ENCODE assay signal across 21 cellular contexts in the genomic region with DNA sequence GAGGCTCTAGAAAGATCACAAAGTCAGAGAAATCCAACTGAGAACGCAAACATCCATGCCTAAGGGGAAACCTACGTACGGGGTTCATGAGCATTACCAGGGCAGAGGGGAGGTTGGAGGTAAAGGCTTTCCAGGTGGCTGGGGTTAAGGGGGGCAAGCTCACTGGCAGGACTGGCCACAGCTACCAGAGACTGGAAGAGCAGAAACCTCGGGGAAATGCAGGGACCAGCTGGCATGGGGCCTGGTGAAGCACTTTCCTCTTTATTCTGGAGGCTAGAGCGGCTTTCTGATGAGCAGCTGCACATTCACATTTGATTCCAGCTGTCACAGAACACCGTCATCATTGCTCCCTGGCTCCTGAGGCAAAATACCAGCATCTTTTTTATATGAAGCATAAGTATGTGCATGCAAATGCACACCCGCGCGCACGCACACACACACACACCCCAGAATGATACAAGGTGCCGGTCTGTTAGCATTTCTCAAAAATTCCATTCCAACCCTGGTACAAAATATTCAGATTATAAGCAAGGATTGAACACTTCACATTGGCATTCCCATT. TPM values are rescaled to one million over a fixed set of nuclear protein-coding genes. Genes with fewer than 3 reads are reported as not detected.
DNase-seq lines count a peak whose midpoint lies in the region; ATAC-seq and TF ChIP-seq lines count a peak whose summit lies in the region.
"Had no signal": no experiment of that assay in that cellular context is flagged by ENCODE, and none has a peak within 500 bp of the region (broad histone marks: within the 10 kb centered on the region; RNA-seq: fewer than 3 reads in every experiment).

No MANE protein-coding gene starts in this region.

- H3K4me1 Mint-ChIP-seq in GM23338 (peaks cover 11% of the 10 kb centered on the region; the same call in 2 of the 3 replicates), brain (peaks cover 55% of the 10 kb centered on the region), nephron progenitor cell (peaks cover 49% of the 10 kb centered on the region)
- H3K4me1 Mint-ChIP-seq in activated naive CD8-positive, alpha-beta T cell treated with anti-CD3 and anti-CD28 coated beads, Interleukin-2, amount 50 U/mL, for 24 hours: no peaks in the 10 kb centered on the region
- H3K4me1 Mint-ChIP-seq: IgD-negative memory B cell had no signal

- H3K27me3 ChIP-seq in GM23338 (ENCODE audit: insufficient read depth): no peaks in the 10 kb centered on the region

- H3K4me3 ChIP-seq in GM23338: no peak overlapping the region
- H3K4me3 ChIP-seq: PC-9, SK-N-MC had no signal

- H3K36me3 Mint-ChIP-seq in GM23338 (ENCODE audit: low read depth): no peaks in the 10 kb centered on the region
- H3K36me3 Mint-ChIP-seq in brain: no peaks in the 10 kb centered on the region
- no peaks in the 10 kb centered on the region for H3K36me3 Mint-ChIP-seq in nephron progenitor cell (ENCODE audit: low read depth)
- H3K36me3 Mint-ChIP-seq in activated naive CD8-positive, alpha-beta T cell treated with anti-CD3 and anti-CD28 coated beads, Interleukin-2, amount 50 U/mL, for 24 hours (ENCODE audit: low read depth): no peaks in the 10 kb centered on the region
- H3K36me3 Mint-ChIP-seq: CD14-positive monocyte, IgD-negative memory B cell had no signal

- no peaks in the 10 kb centered on the region for H4K20me1 ChIP-seq in GM23338 (replicated peaks; ENCODE audit: insufficient read depth)

- H2AFZ ChIP-seq in GM23338: 0 out of 2 replicates have a peak overlapping the region, but pooled peaks have one; percentile 14
- H2AFZ ChIP-seq: PC-9 had no signal

- no peak overlapping the region for H3K27ac ChIP-seq in GM23338 (ENCODE audit: low read depth)
- H3K27ac ChIP-seq: PC-9, SK-N-MC had no signal

- H3K27ac Mint-ChIP-seq in GM23338 (no peak overlapping the region), brain (peak overlapping the region in 3 of 5 experiments; percentile 21 to 85 (median 81)), nephron progenitor cell (peak overlapping the region; percentile 32)
- no peak overlapping the region for H3K27ac Mint-ChIP-seq in activated naive CD8-positive, alpha-beta T cell treated with anti-CD3 and anti-CD28 coated beads, Interleukin-2, amount 50 U/mL, for 24 hours
- H3K27ac Mint-ChIP-seq: CD14-positive monocyte, IgD-negative memory B cell had no signal

- peaks cover under 1% of the 10 kb centered on the region; the same call in 1 of the 2 replicates for H3K4me1 ChIP-seq in GM23338 (ENCODE audit: insufficient read depth)

- no peaks in the 10 kb centered on the region for H3K36me3 ChIP-seq in GM23338 (ENCODE audit: insufficient read depth)

- no peaks in the 10 kb centered on the region for H3F3A ChIP-seq in GM23338 (replicated peaks; ENCODE audit: low read depth)

- no peak overlapping the region for H3K4me3 Mint-ChIP-seq in GM23338
- H3K4me3 Mint-ChIP-seq in brain: no peak overlapping the region
- H3K4me3 Mint-ChIP-seq in nephron progenitor cell: no peak overlapping the region
- no peak overlapping the region for H3K4me3 Mint-ChIP-seq in activated naive CD8-positive, alpha-beta T cell treated with anti-CD3 and anti-CD28 coated beads, Interleukin-2, amount 50 U/mL, for 24 hours
- H3K4me3 Mint-ChIP-seq: CD14-positive monocyte, IgD-negative memory B cell had no signal

- no peaks in the 10 kb centered on the region for H3K9me2 ChIP-seq in GM23338 (ENCODE audit: insufficient read depth)

- no peaks in the 10 kb centered on the region for H3K9me3 Mint-ChIP-seq in GM23338
- no peaks in the 10 kb centered on the region for H3K9me3 Mint-ChIP-seq in brain
- H3K9me3 Mint-ChIP-seq in nephron progenitor cell: no peaks in the 10 kb centered on the region
- no peaks in the 10 kb centered on the region for H3K9me3 Mint-ChIP-seq in activated naive CD8-positive, alpha-beta T cell treated with anti-CD3 and anti-CD28 coated beads, Interleukin-2, amount 50 U/mL, for 24 hours
- H3K9me3 Mint-ChIP-seq: CD14-positive monocyte had no signal

- peaks cover 1% of the 10 kb centered on the region for H3K27me3 Mint-ChIP-seq in GM23338 (ENCODE audit: insufficient read depth, low read depth, poor library complexity)
- no peaks in the 10 kb centered on the region for H3K27me3 Mint-ChIP-seq in brain
- H3K27me3 Mint-ChIP-seq in nephron progenitor cell (ENCODE audit: low read depth, poor library complexity): peaks cover 11% of the 10 kb centered on the region
- H3K27me3 Mint-ChIP-seq in activated naive CD8-positive, alpha-beta T cell treated with anti-CD3 and anti-CD28 coated beads, Interleukin-2, amount 50 U/mL, for 24 hours: no peaks in the 10 kb centered on the region
- H3K27me3 Mint-ChIP-seq: IgD-negative memory B cell had no signal

- TF ChIP-seq CTCF in GM23338 (conservative IDR thresholded peaks at IDR 0.05; ENCODE audit: low read depth in 2 of 2) (no peak), brain (conservative IDR thresholded peaks at IDR 0.05) (no peak), nephron progenitor cell (IDR thresholded peaks at IDR 0.05) (no peak)

- H3K4me2 ChIP-seq in GM23338: no peak overlapping the region
- H3K4me2 ChIP-seq: PC-9 had no signal

- DNase-seq in GM23338 (ENCODE audit: low spot score) (no peak), NCI-H1694 treated with DMSO at 0.1 percent for 48 hours (lab: John Stamatoyannopoulos, UW) (peak; percentile 1), nephron progenitor cell (no peak), DMS79 treated with DMSO at 0.1 percent for 48 hours (lab: John Stamatoyannopoulos, UW) (no peak), NOMO-1 (lab: John Stamatoyannopoulos, UW; ENCODE audit: unreplicated experiment in 2 of 2) (no peak)
- DNase-seq in activated naive CD8-positive, alpha-beta T cell treated with anti-CD3 and anti-CD28 coated beads, Interleukin-2, amount 50 U/mL, for 24 hours: no peak
- DNase-seq in activated T-cell treated with anti-CD3 and anti-CD28 coated beads, Interleukin-2, amount 50 U/mL, for 48 hours: no peak
- DNase-seq: COR-L47; HCEC 1CT; NCI-H1417 treated with DMSO at 0.1 percent for 48 hours; NCI-H2081; NCI-H446; NK-92 treated with Interleukin-12 subunit alpha and Interleukin-12 subunit beta, amount 100 ng/mL, for 24 hours; PC-9 had no signal

- no peaks in the 10 kb centered on the region for H3K79me2 ChIP-seq in GM23338 (replicated peaks; ENCODE audit: insufficient read depth)

- no peak for ATAC-seq in GM23338
- no peak for ATAC-seq in activated naive CD8-positive, alpha-beta T cell treated with anti-CD3 and anti-CD28 coated beads, Interleukin-2, amount 50 U/mL, for 24 hours

TF ChIP-seq in GM23338, 12 proteins besides CTCF, POLR2A, EP300 and RAD21 (continues in another document):
- TF ChIP-seq JUNB (IDR thresholded peaks at IDR 0.05; ENCODE audit: unreplicated experiment): no peak
- TF ChIP-seq, protein P1, sequence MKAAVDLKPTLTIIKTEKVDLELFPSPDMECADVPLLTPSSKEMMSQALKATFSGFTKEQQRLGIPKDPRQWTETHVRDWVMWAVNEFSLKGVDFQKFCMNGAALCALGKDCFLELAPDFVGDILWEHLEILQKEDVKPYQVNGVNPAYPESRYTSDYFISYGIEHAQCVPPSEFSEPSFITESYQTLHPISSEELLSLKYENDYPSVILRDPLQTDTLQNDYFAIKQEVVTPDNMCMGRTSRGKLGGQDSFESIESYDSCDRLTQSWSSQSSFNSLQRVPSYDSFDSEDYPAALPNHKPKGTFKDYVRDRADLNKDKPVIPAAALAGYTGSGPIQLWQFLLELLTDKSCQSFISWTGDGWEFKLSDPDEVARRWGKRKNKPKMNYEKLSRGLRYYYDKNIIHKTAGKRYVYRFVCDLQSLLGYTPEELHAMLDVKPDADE (IDR thresholded peaks at IDR 0.05): no peak
- TF ChIP-seq POLR2AphosphoS5 (IDR thresholded peaks at IDR 0.05; ENCODE audit: low read depth): no peak
- TF ChIP-seq EZH2phosphoT487 (IDR thresholded peaks at IDR 0.05; ENCODE audit: unreplicated experiment): no peak
- TF ChIP-seq ZNF331 (CRISPR knock-in tag; IDR thresholded peaks at IDR 0.05; ENCODE audit: low read depth): no peak
- TF ChIP-seq STAT1 (IDR thresholded peaks at IDR 0.05; ENCODE audit: unreplicated experiment): no peak
- TF ChIP-seq, protein P2, sequence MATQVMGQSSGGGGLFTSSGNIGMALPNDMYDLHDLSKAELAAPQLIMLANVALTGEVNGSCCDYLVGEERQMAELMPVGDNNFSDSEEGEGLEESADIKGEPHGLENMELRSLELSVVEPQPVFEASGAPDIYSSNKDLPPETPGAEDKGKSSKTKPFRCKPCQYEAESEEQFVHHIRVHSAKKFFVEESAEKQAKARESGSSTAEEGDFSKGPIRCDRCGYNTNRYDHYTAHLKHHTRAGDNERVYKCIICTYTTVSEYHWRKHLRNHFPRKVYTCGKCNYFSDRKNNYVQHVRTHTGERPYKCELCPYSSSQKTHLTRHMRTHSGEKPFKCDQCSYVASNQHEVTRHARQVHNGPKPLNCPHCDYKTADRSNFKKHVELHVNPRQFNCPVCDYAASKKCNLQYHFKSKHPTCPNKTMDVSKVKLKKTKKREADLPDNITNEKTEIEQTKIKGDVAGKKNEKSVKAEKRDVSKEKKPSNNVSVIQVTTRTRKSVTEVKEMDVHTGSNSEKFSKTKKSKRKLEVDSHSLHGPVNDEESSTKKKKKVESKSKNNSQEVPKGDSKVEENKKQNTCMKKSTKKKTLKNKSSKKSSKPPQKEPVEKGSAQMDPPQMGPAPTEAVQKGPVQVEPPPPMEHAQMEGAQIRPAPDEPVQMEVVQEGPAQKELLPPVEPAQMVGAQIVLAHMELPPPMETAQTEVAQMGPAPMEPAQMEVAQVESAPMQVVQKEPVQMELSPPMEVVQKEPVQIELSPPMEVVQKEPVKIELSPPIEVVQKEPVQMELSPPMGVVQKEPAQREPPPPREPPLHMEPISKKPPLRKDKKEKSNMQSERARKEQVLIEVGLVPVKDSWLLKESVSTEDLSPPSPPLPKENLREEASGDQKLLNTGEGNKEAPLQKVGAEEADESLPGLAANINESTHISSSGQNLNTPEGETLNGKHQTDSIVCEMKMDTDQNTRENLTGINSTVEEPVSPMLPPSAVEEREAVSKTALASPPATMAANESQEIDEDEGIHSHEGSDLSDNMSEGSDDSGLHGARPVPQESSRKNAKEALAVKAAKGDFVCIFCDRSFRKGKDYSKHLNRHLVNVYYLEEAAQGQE (IDR thresholded peaks at IDR 0.05; ENCODE audit: unreplicated experiment): no peak
- TF ChIP-seq NANOG (IDR thresholded peaks at IDR 0.05; ENCODE audit: borderline replicate concordance): no peak
- no peak for TF ChIP-seq EZH2 (IDR thresholded peaks at IDR 0.05; ENCODE audit: low read depth, unreplicated experiment)
- TF ChIP-seq ZNF114 (CRISPR knock-in tag; IDR thresholded peaks at IDR 0.05): no peak
- no peak for TF ChIP-seq CREB1 (CRISPR knock-in tag; IDR thresholded peaks at IDR 0.05; ENCODE audit: low read depth)

RNA-seq across cellular contexts. Expression of a gene that starts 28.7 kb away (rescaled TPM):
- total RNA-seq in GM23338 (2014; rRNA removed; shearing (Covaris generic)): not detected in 2 replicates
- polyA plus RNA-seq in GM23338 (2016; fragmentation: Nextera tagmentation; extraction: Ambion mirVana) (not detected in 2 replicates), brain (ENCODE audit: insufficient read depth, low read depth, low replicate concordance) (not detected)
- total RNA-seq: A673, G401, LHCN-M2, PC-9 had no signal
- polyA plus RNA-seq: CD14-positive monocyte, IgD-negative memory B cell had no signal

Comparison
In these comparisons a context has a peak if more than half of its experiments do, and no peak if none do; other contexts are left out.
1. H3K27ac Mint-ChIP-seq: peak in brain (3 of 5) and nephron progenitor cell (single experiment); none in GM23338 (single experiment) and activated naive CD8-positive, alpha-beta T cell treated with anti-CD3 and anti-CD28 coated beads, Interleukin-2, amount 50 U/mL, for 24 hours (single experiment).